In genomic region chrX:135066271-135066670, GRCh38 we compare ENCODE assay signal across 10 cellular contexts. TPM values are rescaled to one million over a fixed set of nuclear protein-coding genes. Genes with fewer than 3 reads are reported as not detected.
DNase-seq lines count a peak whose midpoint lies in the region; ATAC-seq and TF ChIP-seq lines count a peak whose summit lies in the region.
"Not testable (repeated sequence)": the region's sequence is repeated elsewhere in the genome, so short reads cannot be mapped to it uniquely, and the experiment has no call there.
"Had no signal": no experiment of that assay in that cellular context is flagged by ENCODE, and none has a peak within 500 bp of the region (broad histone marks: within the 10 kb centered on the region; RNA-seq: fewer than 3 reads in every experiment).

No MANE protein-coding gene starts in this region.

- H3K27me3 ChIP-seq in GM06990 (replicated peaks; ENCODE audit: control insufficient read depth, insufficient read depth, low read length): not testable (repeated sequence)
- H3K27me3 ChIP-seq in heart right ventricle: peaks cover 0 to 55% (median 0%) of the 10 kb centered on the region in 7 donors

- H3K36me3 ChIP-seq in GM06990 (ENCODE audit: control insufficient read depth, insufficient read depth, low read length); heart right ventricle: not testable (repeated sequence)

- H3K9me3 ChIP-seq in heart right ventricle: not testable (repeated sequence)

- not testable (repeated sequence) for H3K4me3 ChIP-seq in GM06990 (replicated peaks; ENCODE audit: low read depth, low read length); heart right ventricle

- H3K4me3 Mint-ChIP-seq in chondrocyte (ENCODE audit: unreplicated experiment); nephron: not testable (repeated sequence)

- TF ChIP-seq CTCF in GM06990 (IDR thresholded peaks at IDR 0.05; ENCODE audit: insufficient read depth, low read length, poor library complexity, severe bottlenecking): peak; percentile 43
- peak; percentile 74 for TF ChIP-seq CTCF in VCaP (conservative IDR thresholded peaks at IDR 0.05)
- peak; percentile 67 for TF ChIP-seq CTCF in chondrocyte (IDR thresholded peaks at IDR 0.05)
- peak in 7 of 9 donors; percentile 19 to 48 (median 36) for TF ChIP-seq CTCF in heart right ventricle (IDR thresholded peaks at IDR 0.05)
- peak; percentile 48 to 54 (median 53) for TF ChIP-seq CTCF in nephron (IDR thresholded peaks at IDR 0.05; ENCODE audit: unreplicated experiment in 3 of 3)

- not testable (repeated sequence) for H3K27ac ChIP-seq in VCaP, heart right ventricle

- H3K4me1 Mint-ChIP-seq in chondrocyte (ENCODE audit: low read depth); nephron: not testable (repeated sequence)

- intact Hi-C loops in heart right ventricle (cut with DNase I): not testable (repeated sequence)

- not testable (repeated sequence) for H3K36me3 Mint-ChIP-seq in chondrocyte (ENCODE audit: low read depth); nephron (ENCODE audit: low read depth)

- 22% methylated on average over 6 of the region's 6 CpGs for WGBS in heart right ventricle, 2 donors

- peak; percentile 57 for ATAC-seq in HG02759 (IDR thresholded peaks at IDR 0.05; ENCODE audit: unreplicated experiment)
- ATAC-seq in heart right ventricle: not testable (repeated sequence)

- not testable (repeated sequence) for H3K9me3 Mint-ChIP-seq in chondrocyte (ENCODE audit: low read depth); nephron

- DNase-seq in GM06990 (ENCODE audit: extremely low read depth, insufficient read length) (peak; percentile 19), NCI-H2227 treated with DMSO at 0.1 percent for 48 hours (lab: John Stamatoyannopoulos, UW) (peak; percentile 30)
- DNase-seq in chondrocyte (ENCODE audit: low spot score); heart right ventricle: not testable (repeated sequence)

- H3K4me1 ChIP-seq in heart right ventricle: not testable (repeated sequence)

- not testable (repeated sequence) for H3K27me3 Mint-ChIP-seq in chondrocyte (ENCODE audit: low read depth); nephron (ENCODE audit: low read depth)

- H3K27ac Mint-ChIP-seq in chondrocyte (ENCODE audit: unreplicated experiment); nephron: not testable (repeated sequence)

RNA-seq across cellular contexts. Expression of gene RTL8A, which starts 14.3 kb away (rescaled TPM):
- total RNA-seq in chondrocyte (39.3 to 54.2 TPM (median 49.2 TPM) in 3 replicates), heart right ventricle (10 to 100 TPM; 22.1 to 44.0 (median 28.8) TPM)
- 100 to 1,000 TPM; 105 to 108 TPM for polyA plus RNA-seq in heart right ventricle

RNA-seq across cellular contexts. Expression of gene SMIM10L2B, which starts 32.2 kb away (rescaled TPM):
- total RNA-seq in chondrocyte (2.2 to 3.3 TPM (median 3.3 TPM) in 3 replicates), heart right ventricle (1 to 10 TPM; 1.8 to 4.0 (median 3.0) TPM)
- polyA plus RNA-seq in heart right ventricle: 1 to 10 TPM; 1.2 to 2.1 TPM

RNA-seq across cellular contexts. Expression of gene RTL8C, which starts 34.1 kb away (rescaled TPM):
- total RNA-seq in chondrocyte (255 to 261 TPM (median 259 TPM) in 3 replicates), heart right ventricle (100 to 1,000 TPM; 289 to 354 (median 298) TPM)
- polyA plus RNA-seq in heart right ventricle: 100 to 1,000 TPM; 388 to 485 TPM

RNA-seq across cellular contexts. Expression of gene RTL8B, which starts 43.9 kb away (rescaled TPM):
- total RNA-seq in chondrocyte (32.1 to 32.4 TPM (median 32.2 TPM) in 3 replicates), heart right ventricle (10 to 100 TPM; 11.7 to 19.7 (median 14.9) TPM)
- polyA plus RNA-seq in heart right ventricle: 10 to 100 TPM; 14.7 to 23.6 TPM

RNA-seq across cellular contexts. Expression of gene ETDB, which starts 54.1 kb away (rescaled TPM):
- total RNA-seq in chondrocyte (not detected in 3 replicates), heart right ventricle (not detected)
- polyA plus RNA-seq in heart right ventricle: not detected
- total RNA-seq: frontal cortex, left lung, thoracic aorta had no signal
